In genomic region chrX:29090811-29091210, GRCh38 we compare ENCODE assay signal across 12 cellular contexts.
A peak's percentile ranks its signal among the peaks of the same experiment; 100 is the strongest.
DNase-seq lines count a peak whose midpoint lies in the region; ATAC-seq and TF ChIP-seq lines count a peak whose summit lies in the region.
"Had no signal": no experiment of that assay in that cellular context is flagged by ENCODE, and none has a peak within 500 bp of the region (broad histone marks: within the 10 kb centered on the region; RNA-seq: fewer than 3 reads in every experiment).

No MANE protein-coding gene starts in this region.

- H3K4me3 ChIP-seq in psoas muscle: no peak overlapping the region
- H3K4me3 ChIP-seq: thoracic aorta had no signal

- H3K27me3 ChIP-seq in psoas muscle (ENCODE audit: insufficient read depth in 3 of 3, low read length in 2 of 3): no peaks in the 10 kb centered on the region

- intact Hi-C loops in psoas muscle (cut with DNase I): loop anchor here in 1 of 2 donors (5.0 kb wide), 1 partner anchor 1174 kb away; no protein-coding TSS in a partner anchor

- H3K27ac ChIP-seq in psoas muscle: no peak overlapping the region
- H3K27ac ChIP-seq: thoracic aorta had no signal

- WGBS in psoas muscle, 3 donors: 30 to 45% (median 34%) methylated on average over 2 of the region's 2 CpGs

- DNase-seq in NCI-H510A treated with DMSO at 0.1 percent for 48 hours (lab: John Stamatoyannopoulos, UW) (peak; percentile 7), NCI-H510A (lab: John Stamatoyannopoulos, UW) (no peak), RKO (ENCODE audit: low spot score) (peak; percentile 55), fibroblast of the conjunctiva (ENCODE audit: low read depth) (peak; percentile 26), psoas muscle (no peak)
- DNase-seq in stimulated activated CD4-positive, alpha-beta T cell treated with anti-CD3 and anti-CD28 coated beads, Interleukin-2, amount 100 ng/mL, for 48 hours: no peak
- DNase-seq: activated CD8-positive, alpha-beta T cell treated with anti-CD3 and anti-CD28 coated beads for 36 hours; HCEC 1CT; left colon had no signal

- peak; percentile 24 for TF ChIP-seq CTCF in psoas muscle (IDR thresholded peaks at IDR 0.05)

- ATAC-seq in psoas muscle (no peak), GM18870 (IDR thresholded peaks at IDR 0.05; ENCODE audit: unreplicated experiment) (no peak), GM19324 (IDR thresholded peaks at IDR 0.05; ENCODE audit: low FRiP score, unreplicated experiment) (no peak)
- ATAC-seq: activated CD8-positive, alpha-beta T cell treated with anti-CD3 and anti-CD28 coated beads for 36 hours; left colon had no signal

- no peaks in the 10 kb centered on the region for H3K9me3 ChIP-seq in psoas muscle
- H3K9me3 ChIP-seq: thoracic aorta had no signal

- H3K36me3 ChIP-seq in psoas muscle (ENCODE audit: insufficient read depth in 1 of 2, low read depth in 1 of 2): no peaks in the 10 kb centered on the region
- H3K36me3 ChIP-seq: thoracic aorta had no signal

- no peaks in the 10 kb centered on the region for H3K4me1 ChIP-seq in psoas muscle

Comparison
In these comparisons a context has a peak if more than half of its experiments do, and no peak if none do; other contexts are left out.
1. DNase-seq: peak in NCI-H510A treated with DMSO at 0.1 percent for 48 hours (single experiment), RKO (single experiment) and fibroblast of the conjunctiva (single experiment); none in NCI-H510A (single experiment), psoas muscle (0 of 2) and stimulated activated CD4-positive, alpha-beta T cell treated with anti-CD3 and anti-CD28 coated beads, Interleukin-2, amount 100 ng/mL, for 48 hours (0 of 2).